Comparison of ENCODE assay signal across 1 cellular context in the genomic region with DNA sequence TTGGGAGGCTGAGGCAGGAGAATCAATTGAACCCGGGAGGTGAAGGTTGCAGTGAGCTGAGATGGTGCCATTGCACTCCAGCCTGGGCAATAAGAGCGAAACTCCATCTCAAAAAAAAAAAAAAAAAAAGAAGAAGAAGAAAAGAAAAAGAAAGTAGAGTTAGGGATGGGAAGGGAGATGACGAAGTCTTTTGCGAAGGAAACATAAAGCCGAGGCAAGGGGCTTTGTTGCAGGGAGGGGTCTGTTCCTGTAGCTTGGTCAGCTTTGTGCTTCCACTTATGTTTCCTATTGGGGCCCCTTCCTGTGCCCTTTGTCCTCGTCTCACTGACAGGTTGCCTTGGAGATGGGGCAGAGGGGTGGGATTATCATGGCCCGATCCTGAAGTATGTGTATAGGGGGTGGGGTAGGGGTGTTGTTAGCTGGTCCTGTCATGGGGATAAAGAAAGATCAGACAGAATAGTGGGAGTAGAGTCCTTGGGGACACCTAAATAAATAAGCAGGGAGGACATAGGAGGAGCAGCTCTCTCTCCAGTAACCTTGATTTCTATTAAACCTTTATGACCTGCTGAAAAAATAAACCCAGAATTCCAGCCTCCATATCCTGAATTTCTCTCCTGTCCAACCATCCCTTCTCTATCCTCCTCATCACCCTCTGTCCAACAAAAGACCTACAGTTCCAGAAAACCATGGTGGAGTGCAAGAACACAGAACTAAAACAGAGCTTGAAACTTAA.
TF ChIP-seq lines count a peak whose summit lies in the region.

No MANE protein-coding gene starts in this region.

TF ChIP-seq in HepG2, 621 proteins besides CTCF, POLR2A, EP300 and RAD21 (continued from another document and continues in another):
- no peak for TF ChIP-seq REXO4 (CRISPR knock-in tag; IDR thresholded peaks at IDR 0.05; ENCODE audit: borderline replicate concordance)
- TF ChIP-seq ZNF326 (CRISPR knock-in tag; IDR thresholded peaks at IDR 0.05; ENCODE audit: borderline replicate concordance) = no peak
- TF ChIP-seq TAF15 (IDR thresholded peaks at IDR 0.05; ENCODE audit: low read depth, low read length, poor library complexity, severe bottlenecking) = no peak
- no peak; the same call in 1 of the 2 replicates for TF ChIP-seq CBFB (CRISPR knock-in tag; IDR thresholded peaks at IDR 0.05)
- no peak for TF ChIP-seq ZNF660 (CRISPR knock-in tag; IDR thresholded peaks at IDR 0.05; ENCODE audit: borderline replicate concordance, low read depth)
- TF ChIP-seq, protein P1, sequence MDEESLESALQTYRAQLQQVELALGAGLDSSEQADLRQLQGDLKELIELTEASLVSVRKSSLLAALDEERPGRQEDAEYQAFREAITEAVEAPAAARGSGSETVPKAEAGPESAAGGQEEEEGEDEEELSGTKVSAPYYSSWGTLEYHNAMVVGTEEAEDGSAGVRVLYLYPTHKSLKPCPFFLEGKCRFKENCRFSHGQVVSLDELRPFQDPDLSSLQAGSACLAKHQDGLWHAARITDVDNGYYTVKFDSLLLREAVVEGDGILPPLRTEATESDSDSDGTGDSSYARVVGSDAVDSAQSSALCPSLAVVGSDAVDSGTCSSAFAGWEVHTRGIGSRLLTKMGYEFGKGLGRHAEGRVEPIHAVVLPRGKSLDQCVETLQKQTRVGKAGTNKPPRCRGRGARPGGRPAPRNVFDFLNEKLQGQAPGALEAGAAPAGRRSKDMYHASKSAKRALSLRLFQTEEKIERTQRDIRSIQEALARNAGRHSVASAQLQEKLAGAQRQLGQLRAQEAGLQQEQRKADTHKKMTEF (CRISPR knock-in tag; IDR thresholded peaks at IDR 0.05) = peak; percentile 50
- TF ChIP-seq ZNF496 (CRISPR knock-in tag; IDR thresholded peaks at IDR 0.05; ENCODE audit: insufficient replicate concordance) = no peak
- TF ChIP-seq POGZ (CRISPR knock-in tag; IDR thresholded peaks at IDR 0.05) = no peak
- TF ChIP-seq SATB2 (CRISPR knock-in tag; IDR thresholded peaks at IDR 0.05) = peak; percentile 45; the same call in 1 of the 2 replicates
- TF ChIP-seq, protein P2, sequence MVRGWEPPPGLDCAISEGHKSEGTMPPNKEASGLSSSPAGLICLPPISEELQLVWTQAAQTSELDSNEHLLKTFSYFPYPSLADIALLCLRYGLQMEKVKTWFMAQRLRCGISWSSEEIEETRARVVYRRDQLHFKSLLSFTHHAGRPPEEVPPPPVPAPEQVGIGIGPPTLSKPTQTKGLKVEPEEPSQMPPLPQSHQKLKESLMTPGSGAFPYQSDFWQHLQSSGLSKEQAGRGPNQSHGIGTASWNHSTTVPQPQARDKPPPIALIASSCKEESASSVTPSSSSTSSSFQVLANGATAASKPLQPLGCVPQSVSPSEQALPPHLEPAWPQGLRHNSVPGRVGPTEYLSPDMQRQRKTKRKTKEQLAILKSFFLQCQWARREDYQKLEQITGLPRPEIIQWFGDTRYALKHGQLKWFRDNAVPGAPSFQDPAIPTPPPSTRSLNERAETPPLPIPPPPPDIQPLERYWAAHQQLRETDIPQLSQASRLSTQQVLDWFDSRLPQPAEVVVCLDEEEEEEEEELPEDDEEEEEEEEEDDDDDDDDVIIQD (CRISPR knock-in tag; IDR thresholded peaks at IDR 0.05; ENCODE audit: low read depth) = no peak
- no peak for TF ChIP-seq CAMTA2 (CRISPR knock-in tag; IDR thresholded peaks at IDR 0.05; ENCODE audit: borderline replicate concordance)
- TF ChIP-seq RFXANK (CRISPR knock-in tag; IDR thresholded peaks at IDR 0.05) = no peak
- TF ChIP-seq, protein P3, sequence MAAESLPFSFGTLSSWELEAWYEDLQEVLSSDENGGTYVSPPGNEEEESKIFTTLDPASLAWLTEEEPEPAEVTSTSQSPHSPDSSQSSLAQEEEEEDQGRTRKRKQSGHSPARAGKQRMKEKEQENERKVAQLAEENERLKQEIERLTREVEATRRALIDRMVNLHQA (CRISPR knock-in tag; IDR thresholded peaks at IDR 0.05) = no peak
- TF ChIP-seq NFRKB (IDR thresholded peaks at IDR 0.05) = no peak
- TF ChIP-seq, protein P4, sequence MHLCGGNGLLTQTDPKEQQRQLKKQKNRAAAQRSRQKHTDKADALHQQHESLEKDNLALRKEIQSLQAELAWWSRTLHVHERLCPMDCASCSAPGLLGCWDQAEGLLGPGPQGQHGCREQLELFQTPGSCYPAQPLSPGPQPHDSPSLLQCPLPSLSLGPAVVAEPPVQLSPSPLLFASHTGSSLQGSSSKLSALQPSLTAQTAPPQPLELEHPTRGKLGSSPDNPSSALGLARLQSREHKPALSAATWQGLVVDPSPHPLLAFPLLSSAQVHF (CRISPR knock-in tag; IDR thresholded peaks at IDR 0.05) = no peak
- no peak for TF ChIP-seq ATRX (CRISPR knock-in tag; IDR thresholded peaks at IDR 0.05; ENCODE audit: borderline replicate concordance)
- TF ChIP-seq, protein P5, sequence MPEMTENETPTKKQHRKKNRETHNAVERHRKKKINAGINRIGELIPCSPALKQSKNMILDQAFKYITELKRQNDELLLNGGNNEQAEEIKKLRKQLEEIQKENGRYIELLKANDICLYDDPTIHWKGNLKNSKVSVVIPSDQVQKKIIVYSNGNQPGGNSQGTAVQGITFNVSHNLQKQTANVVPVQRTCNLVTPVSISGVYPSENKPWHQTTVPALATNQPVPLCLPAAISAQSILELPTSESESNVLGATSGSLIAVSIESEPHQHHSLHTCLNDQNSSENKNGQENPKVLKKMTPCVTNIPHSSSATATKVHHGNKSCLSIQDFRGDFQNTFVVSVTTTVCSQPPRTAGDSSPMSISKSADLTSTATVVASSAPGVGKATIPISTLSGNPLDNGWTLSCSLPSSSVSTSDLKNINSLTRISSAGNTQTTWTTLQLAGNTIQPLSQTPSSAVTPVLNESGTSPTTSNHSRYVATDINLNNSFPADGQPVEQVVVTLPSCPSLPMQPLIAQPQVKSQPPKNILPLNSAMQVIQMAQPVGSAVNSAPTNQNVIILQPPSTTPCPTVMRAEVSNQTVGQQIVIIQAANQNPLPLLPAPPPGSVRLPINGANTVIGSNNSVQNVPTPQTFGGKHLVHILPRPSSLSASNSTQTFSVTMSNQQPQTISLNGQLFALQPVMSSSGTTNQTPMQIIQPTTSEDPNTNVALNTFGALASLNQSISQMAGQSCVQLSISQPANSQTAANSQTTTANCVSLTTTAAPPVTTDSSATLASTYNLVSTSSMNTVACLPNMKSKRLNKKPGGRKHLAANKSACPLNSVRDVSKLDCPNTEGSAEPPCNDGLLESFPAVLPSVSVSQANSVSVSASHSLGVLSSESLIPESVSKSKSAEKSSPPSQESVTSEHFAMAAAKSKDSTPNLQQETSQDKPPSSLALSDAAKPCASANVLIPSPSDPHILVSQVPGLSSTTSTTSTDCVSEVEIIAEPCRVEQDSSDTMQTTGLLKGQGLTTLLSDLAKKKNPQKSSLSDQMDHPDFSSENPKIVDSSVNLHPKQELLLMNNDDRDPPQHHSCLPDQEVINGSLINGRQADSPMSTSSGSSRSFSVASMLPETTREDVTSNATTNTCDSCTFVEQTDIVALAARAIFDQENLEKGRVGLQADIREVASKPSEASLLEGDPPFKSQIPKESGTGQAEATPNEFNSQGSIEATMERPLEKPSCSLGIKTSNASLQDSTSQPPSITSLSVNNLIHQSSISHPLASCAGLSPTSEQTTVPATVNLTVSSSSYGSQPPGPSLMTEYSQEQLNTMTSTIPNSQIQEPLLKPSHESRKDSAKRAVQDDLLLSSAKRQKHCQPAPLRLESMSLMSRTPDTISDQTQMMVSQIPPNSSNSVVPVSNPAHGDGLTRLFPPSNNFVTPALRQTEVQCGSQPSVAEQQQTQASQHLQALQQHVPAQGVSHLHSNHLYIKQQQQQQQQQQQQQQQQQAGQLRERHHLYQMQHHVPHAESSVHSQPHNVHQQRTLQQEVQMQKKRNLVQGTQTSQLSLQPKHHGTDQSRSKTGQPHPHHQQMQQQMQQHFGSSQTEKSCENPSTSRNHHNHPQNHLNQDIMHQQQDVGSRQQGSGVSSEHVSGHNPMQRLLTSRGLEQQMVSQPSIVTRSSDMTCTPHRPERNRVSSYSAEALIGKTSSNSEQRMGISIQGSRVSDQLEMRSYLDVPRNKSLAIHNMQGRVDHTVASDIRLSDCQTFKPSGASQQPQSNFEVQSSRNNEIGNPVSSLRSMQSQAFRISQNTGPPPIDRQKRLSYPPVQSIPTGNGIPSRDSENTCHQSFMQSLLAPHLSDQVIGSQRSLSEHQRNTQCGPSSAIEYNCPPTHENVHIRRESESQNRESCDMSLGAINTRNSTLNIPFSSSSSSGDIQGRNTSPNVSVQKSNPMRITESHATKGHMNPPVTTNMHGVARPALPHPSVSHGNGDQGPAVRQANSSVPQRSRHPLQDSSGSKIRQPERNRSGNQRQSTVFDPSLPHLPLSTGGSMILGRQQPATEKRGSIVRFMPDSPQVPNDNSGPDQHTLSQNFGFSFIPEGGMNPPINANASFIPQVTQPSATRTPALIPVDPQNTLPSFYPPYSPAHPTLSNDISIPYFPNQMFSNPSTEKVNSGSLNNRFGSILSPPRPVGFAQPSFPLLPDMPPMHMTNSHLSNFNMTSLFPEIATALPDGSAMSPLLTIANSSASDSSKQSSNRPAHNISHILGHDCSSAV (CRISPR knock-in tag; IDR thresholded peaks at IDR 0.05; ENCODE audit: borderline replicate concordance) = no peak
- no peak; the same call in 1 of the 2 replicates for TF ChIP-seq KDM5B (CRISPR knock-in tag; IDR thresholded peaks at IDR 0.05; ENCODE audit: borderline replicate concordance)
- no peak for TF ChIP-seq CBX2 (IDR thresholded peaks at IDR 0.05; ENCODE audit: low read depth, low read length)
- TF ChIP-seq CBX2 (CRISPR knock-in tag; IDR thresholded peaks at IDR 0.05; ENCODE audit: low read depth) = no peak
- TF ChIP-seq RFX1 (IDR thresholded peaks at IDR 0.05) = peak; percentile 82
- TF ChIP-seq ZNF850 (CRISPR knock-in tag; conservative IDR thresholded peaks at IDR 0.05) = 0 out of 2 replicates have a peak, but pooled peaks have one; percentile 28
- TF ChIP-seq, protein P6, sequence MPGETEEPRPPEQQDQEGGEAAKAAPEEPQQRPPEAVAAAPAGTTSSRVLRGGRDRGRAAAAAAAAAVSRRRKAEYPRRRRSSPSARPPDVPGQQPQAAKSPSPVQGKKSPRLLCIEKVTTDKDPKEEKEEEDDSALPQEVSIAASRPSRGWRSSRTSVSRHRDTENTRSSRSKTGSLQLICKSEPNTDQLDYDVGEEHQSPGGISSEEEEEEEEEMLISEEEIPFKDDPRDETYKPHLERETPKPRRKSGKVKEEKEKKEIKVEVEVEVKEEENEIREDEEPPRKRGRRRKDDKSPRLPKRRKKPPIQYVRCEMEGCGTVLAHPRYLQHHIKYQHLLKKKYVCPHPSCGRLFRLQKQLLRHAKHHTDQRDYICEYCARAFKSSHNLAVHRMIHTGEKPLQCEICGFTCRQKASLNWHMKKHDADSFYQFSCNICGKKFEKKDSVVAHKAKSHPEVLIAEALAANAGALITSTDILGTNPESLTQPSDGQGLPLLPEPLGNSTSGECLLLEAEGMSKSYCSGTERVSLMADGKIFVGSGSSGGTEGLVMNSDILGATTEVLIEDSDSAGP (CRISPR knock-in tag; IDR thresholded peaks at IDR 0.05; ENCODE audit: borderline replicate concordance) = no peak
- TF ChIP-seq HES4 (CRISPR knock-in tag; IDR thresholded peaks at IDR 0.05; ENCODE audit: borderline replicate concordance) = no peak
- peak; percentile 23; the same call in 1 of the 2 replicates for TF ChIP-seq NKX3-1 (CRISPR knock-in tag; IDR thresholded peaks at IDR 0.05)
- TF ChIP-seq ZBTB8A (CRISPR knock-in tag; IDR thresholded peaks at IDR 0.05; ENCODE audit: borderline replicate concordance, low read depth) = no peak
- no peak for TF ChIP-seq REPIN1 (CRISPR knock-in tag; IDR thresholded peaks at IDR 0.05; ENCODE audit: borderline replicate concordance, low read depth)
- TF ChIP-seq, protein P7, sequence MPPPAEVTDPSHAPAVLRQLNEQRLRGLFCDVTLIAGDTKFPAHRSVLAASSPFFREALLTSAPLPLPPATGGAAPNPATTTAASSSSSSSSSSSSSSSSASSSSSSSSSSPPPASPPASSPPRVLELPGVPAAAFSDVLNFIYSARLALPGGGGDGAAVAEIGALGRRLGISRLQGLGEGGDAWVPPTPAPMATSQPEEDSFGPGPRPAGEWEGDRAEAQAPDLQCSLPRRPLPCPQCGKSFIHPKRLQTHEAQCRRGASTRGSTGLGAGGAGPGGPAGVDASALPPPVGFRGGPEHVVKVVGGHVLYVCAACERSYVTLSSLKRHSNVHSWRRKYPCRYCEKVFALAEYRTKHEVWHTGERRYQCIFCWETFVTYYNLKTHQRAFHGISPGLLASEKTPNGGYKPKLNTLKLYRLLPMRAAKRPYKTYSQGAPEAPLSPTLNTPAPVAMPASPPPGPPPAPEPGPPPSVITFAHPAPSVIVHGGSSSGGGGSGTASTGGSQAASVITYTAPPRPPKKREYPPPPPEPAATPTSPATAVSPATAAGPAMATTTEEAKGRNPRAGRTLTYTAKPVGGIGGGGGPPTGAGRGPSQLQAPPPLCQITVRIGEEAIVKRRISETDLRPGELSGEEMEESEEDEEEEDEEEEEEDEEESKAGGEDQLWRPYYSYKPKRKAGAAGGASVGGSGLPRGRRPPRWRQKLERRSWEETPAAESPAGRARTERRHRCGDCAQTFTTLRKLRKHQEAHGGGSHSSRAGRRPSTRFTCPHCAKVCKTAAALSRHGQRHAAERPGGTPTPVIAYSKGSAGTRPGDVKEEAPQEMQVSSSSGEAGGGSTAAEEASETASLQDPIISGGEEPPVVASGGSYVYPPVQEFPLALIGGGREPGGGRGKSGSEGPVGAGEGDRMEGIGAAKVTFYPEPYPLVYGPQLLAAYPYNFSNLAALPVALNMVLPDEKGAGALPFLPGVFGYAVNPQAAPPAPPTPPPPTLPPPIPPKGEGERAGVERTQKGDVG (CRISPR knock-in tag; IDR thresholded peaks at IDR 0.05; ENCODE audit: borderline replicate concordance) = no peak
- no peak for TF ChIP-seq ZNF251 (CRISPR knock-in tag; IDR thresholded peaks at IDR 0.05)
- no peak for TF ChIP-seq MAFF (IDR thresholded peaks at IDR 0.05; ENCODE audit: low read depth, low read length)
- TF ChIP-seq, protein P8, sequence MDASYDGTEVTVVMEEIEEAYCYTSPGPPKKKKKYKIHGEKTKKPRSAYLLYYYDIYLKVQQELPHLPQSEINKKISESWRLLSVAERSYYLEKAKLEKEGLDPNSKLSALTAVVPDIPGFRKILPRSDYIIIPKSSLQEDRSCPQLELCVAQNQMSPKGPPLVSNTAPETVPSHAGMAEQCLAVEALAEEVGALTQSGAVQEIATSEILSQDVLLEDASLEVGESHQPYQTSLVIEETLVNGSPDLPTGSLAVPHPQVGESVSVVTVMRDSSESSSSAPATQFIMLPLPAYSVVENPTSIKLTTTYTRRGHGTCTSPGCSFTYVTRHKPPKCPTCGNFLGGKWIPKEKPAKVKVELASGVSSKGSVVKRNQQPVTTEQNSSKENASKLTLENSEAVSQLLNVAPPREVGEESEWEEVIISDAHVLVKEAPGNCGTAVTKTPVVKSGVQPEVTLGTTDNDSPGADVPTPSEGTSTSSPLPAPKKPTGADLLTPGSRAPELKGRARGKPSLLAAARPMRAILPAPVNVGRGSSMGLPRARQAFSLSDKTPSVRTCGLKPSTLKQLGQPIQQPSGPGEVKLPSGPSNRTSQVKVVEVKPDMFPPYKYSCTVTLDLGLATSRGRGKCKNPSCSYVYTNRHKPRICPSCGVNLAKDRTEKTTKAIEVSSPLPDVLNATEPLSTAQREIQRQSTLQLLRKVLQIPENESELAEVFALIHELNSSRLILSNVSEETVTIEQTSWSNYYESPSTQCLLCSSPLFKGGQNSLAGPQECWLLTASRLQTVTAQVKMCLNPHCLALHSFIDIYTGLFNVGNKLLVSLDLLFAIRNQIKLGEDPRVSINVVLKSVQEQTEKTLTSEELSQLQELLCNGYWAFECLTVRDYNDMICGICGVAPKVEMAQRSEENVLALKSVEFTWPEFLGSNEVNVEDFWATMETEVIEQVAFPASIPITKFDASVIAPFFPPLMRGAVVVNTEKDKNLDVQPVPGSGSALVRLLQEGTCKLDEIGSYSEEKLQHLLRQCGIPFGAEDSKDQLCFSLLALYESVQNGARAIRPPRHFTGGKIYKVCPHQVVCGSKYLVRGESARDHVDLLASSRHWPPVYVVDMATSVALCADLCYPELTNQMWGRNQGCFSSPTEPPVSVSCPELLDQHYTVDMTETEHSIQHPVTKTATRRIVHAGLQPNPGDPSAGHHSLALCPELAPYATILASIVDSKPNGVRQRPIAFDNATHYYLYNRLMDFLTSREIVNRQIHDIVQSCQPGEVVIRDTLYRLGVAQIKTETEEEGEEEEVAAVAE (CRISPR knock-in tag; IDR thresholded peaks at IDR 0.05; ENCODE audit: borderline replicate concordance) = peak; percentile 59; the same call in 1 of the 2 replicates
- peak; percentile 31; the same call in 1 of the 2 replicates for TF ChIP-seq ZMYM3 (CRISPR knock-in tag; IDR thresholded peaks at IDR 0.05)
